Comparison of ENCODE assay signal across 8 cellular contexts in the genomic region with DNA sequence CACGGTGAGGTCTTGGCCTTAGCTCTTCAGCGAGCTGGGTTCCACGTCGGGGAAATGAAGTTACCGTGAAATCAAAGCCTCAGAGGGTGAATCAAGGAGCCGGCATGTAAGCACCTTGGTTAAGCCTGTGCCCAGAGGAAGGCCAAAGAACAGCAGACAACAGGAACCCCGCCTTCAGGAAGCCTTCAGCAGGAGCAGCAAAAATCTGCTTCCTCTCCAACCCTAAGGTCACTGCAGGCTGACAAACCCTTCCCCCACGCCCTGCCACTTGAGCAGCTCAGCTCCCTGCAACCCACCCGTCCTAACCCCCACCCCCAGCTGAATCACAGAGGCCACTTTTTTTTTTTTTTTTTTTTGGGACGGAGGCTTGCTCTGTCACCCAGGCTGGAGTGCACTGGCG.
DNase-seq lines count a peak whose midpoint lies in the region; ATAC-seq and TF ChIP-seq lines count a peak whose summit lies in the region.

No MANE protein-coding gene starts in this region.

- ATAC-seq in activated T-cell treated with anti-CD3 and anti-CD28 coated beads, Interleukin-2, amount 50 U/mL, for 4 hours, result peak; percentile 66
- peak; percentile 87 to 88 for ATAC-seq in stimulated activated naive B cell treated with anti-CD40 and anti-IgM and Interleukin-4, amounts not matched to agents 10 μg/mL and 1 μg/mL and 100 μg/mL, for 72 hours (replicated peaks)
- ATAC-seq in SK-N-SH treated with all-trans-retinoic acid at 6 μM for 48 hours, result no peak

- DNase-seq in NB4 (ENCODE audit: low read depth) (peak; percentile 93), immature natural killer cell (peak in 1 of 3 donors; percentile 10), DMS79 (lab: John Stamatoyannopoulos, UW) (no peak), HPDE6-E6E7 (ENCODE audit: extremely low spot score) (no peak), NCI-H2081 treated with DMSO at 0.1 percent for 48 hours (lab: John Stamatoyannopoulos, UW) (no peak)
- peak; percentile 19 for DNase-seq in activated T-cell treated with anti-CD3 and anti-CD28 coated beads, Interleukin-2, amount 50 U/mL, for 4 hours
- peak; percentile 6 for DNase-seq in stimulated activated naive B cell treated with anti-CD40 and anti-IgM and Interleukin-4, amounts not matched to agents 10 μg/mL and 1 μg/mL and 100 μg/mL, for 72 hours

- TF ChIP-seq CTCF in NB4 (IDR thresholded peaks at IDR 0.05; ENCODE audit: low read depth, low read length), result no peak

- H3K27ac Mint-ChIP-seq in immature natural killer cell, result peak overlapping the region in 5 of 6 donors; percentile 65 to 85 (median 73)
- peak overlapping the region; percentile 86 for H3K27ac Mint-ChIP-seq in stimulated activated naive B cell treated with anti-CD40 and anti-IgM and Interleukin-4, amounts not matched to agents 10 μg/mL and 1 μg/mL and 100 μg/mL, for 72 hours

- H3K27me3 Mint-ChIP-seq in activated T-cell treated with anti-CD3 and anti-CD28 coated beads, Interleukin-2, amount 50 U/mL, for 4 hours (ENCODE audit: low read depth), result no peaks in the 10 kb centered on the region
- peaks cover 0 to 7% (median 1%) of the 10 kb centered on the region in 3 donors for H3K27me3 Mint-ChIP-seq in immature natural killer cell (ENCODE audit: low read depth in 3 of 3)
- no peaks in the 10 kb centered on the region for H3K27me3 Mint-ChIP-seq in stimulated activated naive B cell treated with anti-CD40 and anti-IgM and Interleukin-4, amounts not matched to agents 10 μg/mL and 1 μg/mL and 100 μg/mL, for 72 hours

- TF ChIP-seq POLR2A in NB4 (IDR thresholded peaks at IDR 0.05; ENCODE audit: extremely low read depth, insufficient read length), result no peak

- peaks cover 22% of the 10 kb centered on the region for H3K4me1 Mint-ChIP-seq in activated T-cell treated with anti-CD3 and anti-CD28 coated beads, Interleukin-2, amount 50 U/mL, for 4 hours (ENCODE audit: low read depth)
- peaks cover 20 to 28% of the 10 kb centered on the region in 2 donors for H3K4me1 Mint-ChIP-seq in immature natural killer cell
- peaks cover 19 to 25% of the 10 kb centered on the region in 2 donors for H3K4me1 Mint-ChIP-seq in stimulated activated naive B cell treated with anti-CD40 and anti-IgM and Interleukin-4, amounts not matched to agents 10 μg/mL and 1 μg/mL and 100 μg/mL, for 72 hours

- H3K36me3 Mint-ChIP-seq in activated T-cell treated with anti-CD3 and anti-CD28 coated beads, Interleukin-2, amount 50 U/mL, for 4 hours (ENCODE audit: insufficient read depth), result no peaks in the 10 kb centered on the region
- H3K36me3 Mint-ChIP-seq in immature natural killer cell, result no peaks in the 10 kb centered on the region
- H3K36me3 Mint-ChIP-seq in stimulated activated naive B cell treated with anti-CD40 and anti-IgM and Interleukin-4, amounts not matched to agents 10 μg/mL and 1 μg/mL and 100 μg/mL, for 72 hours, result no peaks in the 10 kb centered on the region

- peak overlapping the region; percentile 59 for H3K4me3 Mint-ChIP-seq in activated T-cell treated with anti-CD3 and anti-CD28 coated beads, Interleukin-2, amount 50 U/mL, for 4 hours
- peak overlapping the region; percentile 60 to 80 (median 71) for H3K4me3 Mint-ChIP-seq in immature natural killer cell
- peak overlapping the region; percentile 15 to 66 for H3K4me3 Mint-ChIP-seq in stimulated activated naive B cell treated with anti-CD40 and anti-IgM and Interleukin-4, amounts not matched to agents 10 μg/mL and 1 μg/mL and 100 μg/mL, for 72 hours

- H3K4me3 ChIP-seq in NB4 (ENCODE audit: low read depth, low read length), result peak overlapping the region; percentile 12

- H3K9me3 Mint-ChIP-seq in activated T-cell treated with anti-CD3 and anti-CD28 coated beads, Interleukin-2, amount 50 U/mL, for 4 hours, result no peaks in the 10 kb centered on the region
- H3K9me3 Mint-ChIP-seq in immature natural killer cell, result no peaks in the 10 kb centered on the region
- no peaks in the 10 kb centered on the region for H3K9me3 Mint-ChIP-seq in stimulated activated naive B cell treated with anti-CD40 and anti-IgM and Interleukin-4, amounts not matched to agents 10 μg/mL and 1 μg/mL and 100 μg/mL, for 72 hours

TF ChIP-seq in SK-N-SH treated with all-trans-retinoic acid at 6 μM for 48 hours, 23 proteins besides CTCF, POLR2A, EP300 and RAD21 (continues in another document):
- no peak for TF ChIP-seq PPARA (CRISPR knock-in tag; IDR thresholded peaks at IDR 0.05; ENCODE audit: borderline replicate concordance)
- no peak for TF ChIP-seq POU6F1 (CRISPR knock-in tag; IDR thresholded peaks at IDR 0.05; ENCODE audit: borderline replicate concordance, low read depth)
- no peak for TF ChIP-seq SNAI2 (CRISPR knock-in tag; IDR thresholded peaks at IDR 0.05)
- TF ChIP-seq TSHZ2 (CRISPR knock-in tag; IDR thresholded peaks at IDR 0.05), result no peak
- no peak for TF ChIP-seq ISL1 (CRISPR knock-in tag; IDR thresholded peaks at IDR 0.05)
- no peak for TF ChIP-seq GLIS3 (CRISPR knock-in tag; IDR thresholded peaks at IDR 0.05)
- no peak for TF ChIP-seq CSDC2 (CRISPR knock-in tag; IDR thresholded peaks at IDR 0.05)
- no peak for TF ChIP-seq BACH2 (CRISPR knock-in tag; IDR thresholded peaks at IDR 0.05; ENCODE audit: borderline replicate concordance)
- TF ChIP-seq, protein P1, sequence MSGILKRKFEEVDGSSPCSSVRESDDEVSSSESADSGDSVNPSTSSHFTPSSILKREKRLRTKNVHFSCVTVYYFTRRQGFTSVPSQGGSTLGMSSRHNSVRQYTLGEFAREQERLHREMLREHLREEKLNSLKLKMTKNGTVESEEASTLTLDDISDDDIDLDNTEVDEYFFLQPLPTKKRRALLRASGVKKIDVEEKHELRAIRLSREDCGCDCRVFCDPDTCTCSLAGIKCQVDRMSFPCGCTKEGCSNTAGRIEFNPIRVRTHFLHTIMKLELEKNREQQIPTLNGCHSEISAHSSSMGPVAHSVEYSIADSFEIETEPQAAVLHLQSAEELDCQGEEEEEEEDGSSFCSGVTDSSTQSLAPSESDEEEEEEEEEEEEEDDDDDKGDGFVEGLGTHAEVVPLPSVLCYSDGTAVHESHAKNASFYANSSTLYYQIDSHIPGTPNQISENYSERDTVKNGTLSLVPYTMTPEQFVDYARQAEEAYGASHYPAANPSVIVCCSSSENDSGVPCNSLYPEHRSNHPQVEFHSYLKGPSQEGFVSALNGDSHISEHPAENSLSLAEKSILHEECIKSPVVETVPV (CRISPR knock-in tag; IDR thresholded peaks at IDR 0.05), result no peak
- TF ChIP-seq OSR1 (CRISPR knock-in tag; IDR thresholded peaks at IDR 0.05), result no peak
- TF ChIP-seq ZNF8 (CRISPR knock-in tag; IDR thresholded peaks at IDR 0.05), result no peak
- TF ChIP-seq TOX (CRISPR knock-in tag; IDR thresholded peaks at IDR 0.05; ENCODE audit: borderline replicate concordance), result no peak
- TF ChIP-seq ZNF565 (CRISPR knock-in tag; conservative IDR thresholded peaks at IDR 0.05; ENCODE audit: low read depth), result no peak
- TF ChIP-seq PATZ1 (CRISPR knock-in tag; IDR thresholded peaks at IDR 0.05; ENCODE audit: borderline replicate concordance), result no peak
- no peak for TF ChIP-seq RARB (CRISPR knock-in tag; IDR thresholded peaks at IDR 0.05)

Comparison
In these comparisons a context has a peak if more than half of its experiments do, and no peak if none do; other contexts are left out.
1. DNase-seq: peak in NB4 (single experiment), activated T-cell treated with anti-CD3 and anti-CD28 coated beads, Interleukin-2, amount 50 U/mL, for 4 hours (single experiment) and stimulated activated naive B cell treated with anti-CD40 and anti-IgM and Interleukin-4, amounts not matched to agents 10 μg/mL and 1 μg/mL and 100 μg/mL, for 72 hours (single experiment); none in DMS79 (single experiment), HPDE6-E6E7 (single experiment) and NCI-H2081 treated with DMSO at 0.1 percent for 48 hours (single experiment).
2. Peak in every context shown above with its lines, with median percentiles within 50 percentile points of each other: H3K4me3 Mint-ChIP-seq.